Comparison of ENCODE assay signal across 19 cellular contexts in the genomic region with DNA sequence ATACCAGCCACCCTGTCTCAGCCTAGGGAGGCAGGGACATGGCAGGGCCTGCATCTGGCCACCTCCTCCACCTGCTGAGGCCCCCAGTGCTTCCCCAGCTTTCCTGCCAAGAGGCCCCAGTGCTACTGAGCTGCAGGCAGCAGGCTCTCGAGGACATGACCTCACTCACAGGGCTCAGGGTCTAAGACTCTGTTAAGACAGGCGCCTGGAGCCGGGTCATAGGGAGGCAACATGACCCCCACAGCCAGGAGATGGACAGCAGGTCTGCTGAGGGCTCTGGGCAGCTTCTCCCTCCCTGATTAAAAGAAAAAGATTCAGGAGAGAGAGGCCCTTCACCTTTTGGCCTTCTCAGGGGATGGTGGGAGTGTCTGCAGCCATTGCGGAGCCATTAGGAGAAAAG.
"Had no signal": no experiment of that assay in that cellular context is flagged by ENCODE, and none has a peak within 500 bp of the region (broad histone marks: within the 10 kb centered on the region; RNA-seq: fewer than 3 reads in every experiment).

No MANE protein-coding gene starts in this region.

- H3K9me3 ChIP-seq: tibial nerve, vagina had no signal

- H3K36me3 ChIP-seq: vagina had no signal

- H3K27me3 ChIP-seq: foreskin keratinocyte, tibial nerve, vagina had no signal

- H3K4me1 ChIP-seq: foreskin keratinocyte, vagina had no signal

- ATAC-seq: activated T-cell treated with anti-CD3 and anti-CD28 coated beads, Interleukin-2, amount 50 U/mL, for 4 hours; foreskin keratinocyte; stimulated activated effector memory CD8-positive, alpha-beta T cell treated with anti-CD3 and anti-CD28 coated beads, Interleukin-12 subunit alpha, Interleukin-12 subunit beta, amount 100 ng/mL, for 72 hours had no signal

- H3K4me3 Mint-ChIP-seq: activated T-cell treated with anti-CD3 and anti-CD28 coated beads, Interleukin-2, amount 50 U/mL, for 4 hours; dendritic cell treated with granulocyte-macrophage colony-stimulating factor and Interleukin-4, amounts not matched to agents 40 ng/mL and 50 ng/mL, for 4 days; immature natural killer cell; mesothelial cell of epicardium; stimulated activated effector memory CD8-positive, alpha-beta T cell treated with anti-CD3 and anti-CD28 coated beads, Interleukin-12 subunit alpha, Interleukin-12 subunit beta, amount 100 ng/mL, for 72 hours had no signal

- H3K9ac ChIP-seq: parathyroid adenoma had no signal

- H3K27ac ChIP-seq: foreskin keratinocyte, parathyroid adenoma, vagina had no signal

- H3K4me3 ChIP-seq: tibial nerve, vagina had no signal

- H3K27ac Mint-ChIP-seq: immature natural killer cell had no signal

- H3K27me3 Mint-ChIP-seq: dendritic cell treated with granulocyte-macrophage colony-stimulating factor and Interleukin-4, amounts not matched to agents 40 ng/mL and 50 ng/mL, for 4 days had no signal

- H3K9me3 Mint-ChIP-seq: activated T-cell treated with anti-CD3 and anti-CD28 coated beads, Interleukin-2, amount 50 U/mL, for 4 hours; dendritic cell treated with granulocyte-macrophage colony-stimulating factor and Interleukin-4, amounts not matched to agents 40 ng/mL and 50 ng/mL, for 4 days; immature natural killer cell; mesothelial cell of epicardium; stimulated activated effector memory CD8-positive, alpha-beta T cell treated with anti-CD3 and anti-CD28 coated beads, Interleukin-12 subunit alpha, Interleukin-12 subunit beta, amount 100 ng/mL, for 72 hours had no signal

- DNase-seq: activated CD4-positive, alpha-beta T cell treated with anti-CD3 and anti-CD28 coated beads, Interleukin-2, amount 50 U/mL, for 48 hours; activated CD4-positive, CD25-positive, alpha-beta regulatory T cell treated with anti-CD3 and anti-CD28 coated beads, Interleukin-2, amount 50 U/mL, for 72 hours; activated effector memory CD4-positive, alpha-beta T cell treated with Interleukin-2 at 50 U/mL for 16 hours; activated T-cell treated with anti-CD3 and anti-CD28 coated beads, Interleukin-2, amount 50 U/mL, for 4 hours; aorta; cerebellar nuclear complex; effector memory CD4-positive, alpha-beta T cell; foreskin keratinocyte; immature natural killer cell; stimulated activated CD4-positive, alpha-beta T cell treated with anti-CD3 and anti-CD28 coated beads, Interleukin-12 subunit alpha, Interleukin-12 subunit beta, amount 100 ng/mL, for 4 hours; stimulated activated CD4-positive, alpha-beta T cell treated with anti-CD3 and anti-CD28 coated beads, Interleukin-2, amount 100 ng/mL, for 24 hours; T-helper 1 cell; T1000 had no signal
